1 cellular context compared by ENCODE assay signal in genomic region chrX:68883800-68884199, GRCh38.
TF ChIP-seq lines count a peak whose summit lies in the region.

No MANE protein-coding gene starts in this region.

TF ChIP-seq in IMR-90, 13 proteins besides CTCF, POLR2A, EP300 and RAD21:
- TF ChIP-seq, protein P1, sequence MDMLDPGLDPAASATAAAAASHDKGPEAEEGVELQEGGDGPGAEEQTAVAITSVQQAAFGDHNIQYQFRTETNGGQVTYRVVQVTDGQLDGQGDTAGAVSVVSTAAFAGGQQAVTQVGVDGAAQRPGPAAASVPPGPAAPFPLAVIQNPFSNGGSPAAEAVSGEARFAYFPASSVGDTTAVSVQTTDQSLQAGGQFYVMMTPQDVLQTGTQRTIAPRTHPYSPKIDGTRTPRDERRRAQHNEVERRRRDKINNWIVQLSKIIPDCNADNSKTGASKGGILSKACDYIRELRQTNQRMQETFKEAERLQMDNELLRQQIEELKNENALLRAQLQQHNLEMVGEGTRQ (IDR thresholded peaks at IDR 0.05; ENCODE audit: low read depth, low read length): no peak
- TF ChIP-seq SMC3 (IDR thresholded peaks at IDR 0.05; ENCODE audit: low read depth, low read length): no peak
- no peak for TF ChIP-seq BHLHE40 (IDR thresholded peaks at IDR 0.05; ENCODE audit: low read depth, low read length)
